ENCODE assay signal across 8 cellular contexts in genomic region chr9:38622083-38622674, GRCh38. TPM values are rescaled to one million over a fixed set of nuclear protein-coding genes. Genes with fewer than 3 reads are reported as not detected.
DNase-seq lines count a peak whose midpoint lies in the region; ATAC-seq and TF ChIP-seq lines count a peak whose summit lies in the region.

No MANE protein-coding gene starts in this region.

- no peak for TF ChIP-seq POLR2A in Peyer's patch (IDR thresholded peaks at IDR 0.05)
- TF ChIP-seq POLR2A in gastrocnemius medialis (IDR thresholded peaks at IDR 0.05), result no peak

- H3K36me3 Mint-ChIP-seq in nephron progenitor cell (ENCODE audit: low read depth), result peaks cover 12% of the 10 kb centered on the region

- TF ChIP-seq CTCF in SK-N-SH (IDR thresholded peaks at IDR 0.05) (no peak), Peyer's patch (IDR thresholded peaks at IDR 0.05) (no peak), nephron progenitor cell (IDR thresholded peaks at IDR 0.05) (no peak), gastrocnemius medialis (IDR thresholded peaks at IDR 0.05 in 4 of 5, conservative IDR thresholded peaks at IDR 0.05 in 1 of 5) (no peak)

- no peak for ATAC-seq in SK-N-SH treated with all-trans-retinoic acid at 6 μM for 48 hours
- no peak for ATAC-seq in GM18873 (IDR thresholded peaks at IDR 0.05; ENCODE audit: low FRiP score, unreplicated experiment)
- ATAC-seq in HG02852 (IDR thresholded peaks at IDR 0.05; ENCODE audit: unreplicated experiment), result no peak
- ATAC-seq in gastrocnemius medialis, result no peak

- intact Hi-C loops in gastrocnemius medialis (cut with DNase I; ENCODE audit: low total_unique reads), result no loop called here

- H3K4me3 ChIP-seq in SK-N-SH (ENCODE audit: low read depth in 2 of 2, low read length in 1 of 2) (peak overlapping the region; percentile 9 to 54; a peak in 3 of 4 replicates), Peyer's patch (peak overlapping the region in 3 of 4 donors; percentile 48 to 66 (median 53)), gastrocnemius medialis (peak overlapping the region in 1 of 4 donors; percentile 34)
- H3K4me3 ChIP-seq in effector memory CD4-positive, alpha-beta T cell (ENCODE audit: insufficient read depth, low read depth, low read length, poor library complexity, severe bottlenecking), result peak overlapping the region; percentile 89

- peak; percentile 64 for DNase-seq in SK-N-SH
- DNase-seq in Peyer's patch, result peak in 1 of 3 donors; percentile 65
- DNase-seq in effector memory CD4-positive, alpha-beta T cell, result no peak
- DNase-seq in nephron progenitor cell, result peak; percentile 41
- no peak for DNase-seq in gastrocnemius medialis

- 10% methylated on average over 42 of the region's 46 CpGs for WGBS in SK-N-SH (ENCODE audit: low lambda C conversion rate)

- peaks cover 86% of the 10 kb centered on the region for H3K27me3 Mint-ChIP-seq in nephron progenitor cell (ENCODE audit: low read depth, poor library complexity)

- TF ChIP-seq RAD21 in SK-N-SH (IDR thresholded peaks at IDR 0.05; ENCODE audit: low read length), result no peak

- CTCF ChIA-PET in SK-N-SH (lab: Yijun Ruan, JAX), result interaction anchor here (1.0 to 3.9 kb wide), 5 partner anchors 10 to 115 kb away, joined by 3 to 22 read pairs (median 3); no protein-coding TSS in a partner anchor

- H3K4me3 Mint-ChIP-seq in nephron progenitor cell, result peak overlapping the region; percentile 82

- H3K36me3 ChIP-seq in SK-N-SH (replicated peaks in 1 of 2; ENCODE audit: control insufficient read depth in 1 of 2, insufficient read depth in 2 of 2, low read length in 1 of 2), result no peaks in the 10 kb centered on the region
- H3K36me3 ChIP-seq in Peyer's patch, result no peaks in the 10 kb centered on the region
- no peaks in the 10 kb centered on the region for H3K36me3 ChIP-seq in effector memory CD4-positive, alpha-beta T cell (ENCODE audit: control insufficient read depth, insufficient read depth, low read length)
- H3K36me3 ChIP-seq in gastrocnemius medialis, result no peaks in the 10 kb centered on the region

- no peaks in the 10 kb centered on the region for H4K20me1 ChIP-seq in SK-N-SH (ENCODE audit: insufficient read depth)

- peaks cover 42% of the 10 kb centered on the region for H3K9me3 Mint-ChIP-seq in nephron progenitor cell

- H3K9me3 ChIP-seq in SK-N-SH (no peaks in the 10 kb centered on the region), Peyer's patch (peaks cover 0 to 5% (median 0%) of the 10 kb centered on the region in 4 donors), gastrocnemius medialis (peaks cover 0 to 11% (median 0%) of the 10 kb centered on the region in 3 donors)
- no peaks in the 10 kb centered on the region for H3K9me3 ChIP-seq in effector memory CD4-positive, alpha-beta T cell (ENCODE audit: control insufficient read depth, low read length)

- peaks cover 0 to 3% of the 10 kb centered on the region in 2 experiments; a peak in 3 of 4 replicates for H3K4me1 ChIP-seq in SK-N-SH (ENCODE audit: control insufficient read depth in 1 of 2, insufficient read depth in 2 of 2, low read depth in 1 of 2, low read length in 1 of 2)
- H3K4me1 ChIP-seq in Peyer's patch, result peaks cover 0 to 24% (median 6%) of the 10 kb centered on the region in 4 donors
- peaks cover 10% of the 10 kb centered on the region for H3K4me1 ChIP-seq in effector memory CD4-positive, alpha-beta T cell (ENCODE audit: control insufficient read depth, insufficient read depth, low read length, poor library complexity, severe bottlenecking)
- peaks cover 0 to 7% of the 10 kb centered on the region in 2 donors for H3K4me1 ChIP-seq in gastrocnemius medialis

- no peak overlapping the region for H3K27ac Mint-ChIP-seq in nephron progenitor cell

- no peaks in the 10 kb centered on the region for H3K79me2 ChIP-seq in SK-N-SH (ENCODE audit: insufficient read depth)

- peak overlapping the region in 1 of 2 experiments; percentile 16; a peak in 1 of 4 replicates for H3K27ac ChIP-seq in SK-N-SH (ENCODE audit: low read depth in 2 of 2, low read length in 1 of 2)
- H3K27ac ChIP-seq in Peyer's patch, result no peak overlapping the region
- peak overlapping the region; percentile 66 for H3K27ac ChIP-seq in effector memory CD4-positive, alpha-beta T cell (ENCODE audit: insufficient read depth, low read length, poor library complexity, severe bottlenecking)
- no peak overlapping the region for H3K27ac ChIP-seq in gastrocnemius medialis

- POLR2A ChIA-PET in SK-N-SH (lab: Yijun Ruan, JAX), result no interaction called here

- no peaks in the 10 kb centered on the region for H3K9me2 ChIP-seq in SK-N-SH

- no peak overlapping the region for H3K9ac ChIP-seq in SK-N-SH

- peaks cover 36% of the 10 kb centered on the region for H3K27me3 ChIP-seq in SK-N-SH (ENCODE audit: insufficient read depth)
- H3K27me3 ChIP-seq in Peyer's patch, result no peaks in the 10 kb centered on the region
- H3K27me3 ChIP-seq in effector memory CD4-positive, alpha-beta T cell (replicated peaks; ENCODE audit: control insufficient read depth, insufficient read depth, low read length, poor library complexity, severe bottlenecking), result no peaks in the 10 kb centered on the region
- H3K27me3 ChIP-seq in gastrocnemius medialis, result peaks cover 45 to 68% (median 50%) of the 10 kb centered on the region in 3 donors

- in situ Hi-C loops in gastrocnemius medialis (cut with MboI; ENCODE audit: low sequenced_read_pairs in 4 of 4), result no loop called here

- no peak overlapping the region for H2AFZ ChIP-seq in SK-N-SH (ENCODE audit: low read depth)

- TF ChIP-seq EP300 in SK-N-SH (IDR thresholded peaks at IDR 0.05; ENCODE audit: borderline replicate concordance in 1 of 2, low read depth in 1 of 2, low read length in 1 of 2), result no peak

- peaks cover 9% of the 10 kb centered on the region for H3K4me1 Mint-ChIP-seq in nephron progenitor cell

- no peak overlapping the region for H3K4me2 ChIP-seq in SK-N-SH

- H3F3A ChIP-seq in SK-N-SH (replicated peaks; ENCODE audit: insufficient read depth), result no peaks in the 10 kb centered on the region

TF ChIP-seq in SK-N-SH, 30 proteins besides CTCF, POLR2A, EP300 and RAD21:
- TF ChIP-seq USF1 (IDR thresholded peaks at IDR 0.05; ENCODE audit: borderline replicate concordance, low read depth), result no peak
- TF ChIP-seq MXI1 (IDR thresholded peaks at IDR 0.05; ENCODE audit: low read depth, low read length), result peak; percentile 36; the same call in 1 of the 2 replicates
- TF ChIP-seq NFIC (IDR thresholded peaks at IDR 0.05; ENCODE audit: borderline replicate concordance), result no peak
- TF ChIP-seq FOSL2 (IDR thresholded peaks at IDR 0.05; ENCODE audit: borderline replicate concordance, low read depth), result no peak

TF ChIP-seq in SK-N-SH treated with all-trans-retinoic acid at 6 μM for 48 hours, 23 proteins besides CTCF, POLR2A, EP300 and RAD21 (continues in another document):
- no peak for TF ChIP-seq GLIS3 (CRISPR knock-in tag; IDR thresholded peaks at IDR 0.05)
- TF ChIP-seq ISL1 (CRISPR knock-in tag; IDR thresholded peaks at IDR 0.05), result no peak
- TF ChIP-seq ZNF8 (CRISPR knock-in tag; IDR thresholded peaks at IDR 0.05), result no peak
- no peak for TF ChIP-seq ARNTL (CRISPR knock-in tag; IDR thresholded peaks at IDR 0.05; ENCODE audit: borderline replicate concordance, low read depth)
- no peak for TF ChIP-seq CSDC2 (CRISPR knock-in tag; IDR thresholded peaks at IDR 0.05)
- TF ChIP-seq CREB5 (CRISPR knock-in tag; IDR thresholded peaks at IDR 0.05; ENCODE audit: low read depth), result no peak
- TF ChIP-seq TSHZ2 (CRISPR knock-in tag; IDR thresholded peaks at IDR 0.05), result no peak

RNA-seq across cellular contexts. Expression of gene ANKRD18A, which starts 1.8 kb away (rescaled TPM):
- polyA plus RNA-seq in SK-N-SH (2012; rRNA removed), result 0.02 and 0.08 TPM in 2 replicates
- 0.08 and 0.13 TPM in 2 replicates for polyA plus RNA-seq in SK-N-SH (2012; cell fraction: cytosol; rRNA removed)
- polyA plus RNA-seq in SK-N-SH (2012; cell fraction: nucleus; rRNA removed), result 0.21 and 1.7 TPM in 2 replicates
- total RNA-seq in Peyer's patch (10 to 100 TPM in 2 of 4 donors, 1 to 10 TPM in 2; 6.7 to 18.1 (median 11.9) TPM), gastrocnemius medialis (not detected)

Comparison
In these comparisons a context has a peak if more than half of its experiments do, and no peak if none do; other contexts are left out.
1. DNase-seq: peak in SK-N-SH (single experiment) and nephron progenitor cell (single experiment); none in effector memory CD4-positive, alpha-beta T cell (0 of 3) and gastrocnemius medialis (0 of 2).
2. RNA of gene ANKRD18A, which starts 1.8 kb away (total RNA-seq): 6.7 to 18.1 TPM in Peyer's patch; not detected in gastrocnemius medialis; every median in the first group is over 4 times any median in the second.